8 cellular contexts compared by ENCODE assay signal in the genomic region with DNA sequence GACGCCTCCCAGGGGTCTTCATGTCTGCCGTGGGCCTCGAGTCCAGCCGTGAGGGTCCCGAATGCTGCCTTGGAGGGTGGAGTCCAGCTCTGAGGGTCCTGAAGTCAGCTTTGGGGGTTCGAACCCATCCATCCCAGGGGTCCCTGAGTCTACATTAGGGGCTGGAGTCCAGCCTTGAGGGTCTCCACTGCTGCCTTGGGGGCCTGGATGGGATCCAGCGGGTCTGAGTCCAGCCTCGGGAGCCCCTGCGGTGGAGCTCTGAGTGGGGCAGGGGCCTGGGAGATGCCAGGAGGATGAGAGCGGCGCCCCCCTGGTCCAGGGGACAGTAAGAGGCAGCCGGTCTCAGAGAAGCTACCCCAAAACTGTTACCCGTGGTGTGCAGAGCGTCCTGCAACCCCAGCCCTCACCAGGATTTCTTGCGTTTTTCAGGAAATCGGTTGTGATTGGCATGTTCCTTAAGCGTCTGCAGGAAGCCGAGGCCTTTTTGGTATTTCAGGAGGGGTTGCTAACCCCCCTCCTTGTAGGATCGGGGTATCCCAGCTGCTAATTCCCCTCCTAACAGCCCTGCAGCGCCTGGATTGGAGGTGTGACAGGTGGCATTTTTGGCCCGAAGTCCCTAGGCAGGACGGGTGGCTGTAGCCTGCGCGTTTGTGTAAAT. TPM values are rescaled to one million over a fixed set of nuclear protein-coding genes. Genes with fewer than 3 reads are reported as not detected.
DNase-seq lines count a peak whose midpoint lies in the region; ATAC-seq and TF ChIP-seq lines count a peak whose summit lies in the region.

No MANE protein-coding gene starts in this region.

- no peak for TF ChIP-seq POLR2A in lower leg skin (IDR thresholded peaks at IDR 0.05)
- no peak for TF ChIP-seq POLR2A in tibial nerve (IDR thresholded peaks at IDR 0.05)

- POLR2A ChIA-PET in SK-N-SH (lab: Yijun Ruan, JAX), result no interaction called here

- H3K4me1 ChIP-seq in SK-N-SH (ENCODE audit: control insufficient read depth in 1 of 2, insufficient read depth in 2 of 2, low read depth in 1 of 2, low read length in 1 of 2) (peaks cover 5 to 13% of the 10 kb centered on the region in 2 experiments; a peak in 2 of 4 replicates), tibial nerve (peaks cover 0 to 32% (median 13%) of the 10 kb centered on the region in 4 donors)

- no peaks in the 10 kb centered on the region for H3K9me3 ChIP-seq in SK-N-SH
- no peaks in the 10 kb centered on the region for H3K9me3 ChIP-seq in tibial nerve

- DNase-seq in SK-N-SH, result no peak
- no peak for DNase-seq in brain microvascular endothelial cell
- DNase-seq in lower leg skin (ENCODE audit: low spot score in 2 of 2), result peak in 1 of 2 donors; percentile 89
- no peak for DNase-seq in tibial nerve (ENCODE audit: low spot score in 2 of 2)
- no peak for DNase-seq in globus pallidus (ENCODE audit: low spot score)
- no peak for DNase-seq in middle frontal gyrus (ENCODE audit: extremely low spot score, low spot score)

- TF ChIP-seq CTCF in SK-N-SH (IDR thresholded peaks at IDR 0.05) (no peak), brain microvascular endothelial cell (IDR thresholded peaks at IDR 0.05; ENCODE audit: low read depth, low read length, missing control alignments) (no peak), lower leg skin (IDR thresholded peaks at IDR 0.05) (no peak), tibial nerve (IDR thresholded peaks at IDR 0.05) (no peak)

- H3K27me3 ChIP-seq in SK-N-SH (ENCODE audit: insufficient read depth), result no peaks in the 10 kb centered on the region
- H3K27me3 ChIP-seq in brain microvascular endothelial cell (replicated peaks), result no peaks in the 10 kb centered on the region
- H3K27me3 ChIP-seq in tibial nerve, result peaks cover 0 to 10% of the 10 kb centered on the region in 2 donors

- ATAC-seq in SK-N-SH treated with all-trans-retinoic acid at 6 μM for 48 hours (no peak), GM18502 (IDR thresholded peaks at IDR 0.05; ENCODE audit: poor library complexity, unreplicated experiment) (no peak)

- H3K9ac ChIP-seq in SK-N-SH, result peak overlapping the region; percentile 90

- TF ChIP-seq RAD21 in SK-N-SH (IDR thresholded peaks at IDR 0.05; ENCODE audit: low read length), result no peak

- WGBS in SK-N-SH (ENCODE audit: low lambda C conversion rate), result 62% methylated on average over 12 of the region's 24 CpGs
- 5 to 7% methylated on average over 19 to 22 of the region's 24 CpGs for WGBS in lower leg skin, 2 donors
- WGBS in tibial nerve, 2 donors, result 4% methylated on average over 16 to 17 of the region's 24 CpGs

- no peaks in the 10 kb centered on the region for H3K9me2 ChIP-seq in SK-N-SH

- no peak overlapping the region for H2AFZ ChIP-seq in SK-N-SH (ENCODE audit: low read depth)

- peaks cover 16% of the 10 kb centered on the region; the same call in 1 of the 2 replicates for H3K79me2 ChIP-seq in SK-N-SH (ENCODE audit: insufficient read depth)

- intact Hi-C loops in lower leg skin (cut with DNase I; ENCODE audit: low total_unique reads), result no loop called here

- H3F3A ChIP-seq in SK-N-SH (replicated peaks; ENCODE audit: insufficient read depth), result no peaks in the 10 kb centered on the region

- H3K4me2 ChIP-seq in SK-N-SH, result peak overlapping the region; percentile 98

- no peak overlapping the region for H3K27ac ChIP-seq in SK-N-SH (ENCODE audit: low read depth in 2 of 2, low read length in 1 of 2)
- peak overlapping the region; percentile 90 for H3K27ac ChIP-seq in brain microvascular endothelial cell
- peak overlapping the region in 3 of 4 donors; percentile 80 to 94 (median 91) for H3K27ac ChIP-seq in tibial nerve

- H4K20me1 ChIP-seq in SK-N-SH (ENCODE audit: insufficient read depth), result 0 out of 2 replicates have a peak, but pooled peaks cover 8% of the 10 kb centered on the region

- H3K4me3 ChIP-seq in SK-N-SH (ENCODE audit: low read depth in 2 of 2, low read length in 1 of 2), result peak overlapping the region; percentile 85 to 90
- H3K4me3 ChIP-seq in brain microvascular endothelial cell (ENCODE audit: low read depth, low read length), result peak overlapping the region; percentile 95
- H3K4me3 ChIP-seq in lower leg skin (ENCODE audit: low read depth, poor library complexity, severe bottlenecking), result peak overlapping the region; percentile 92
- peak overlapping the region; percentile 73 to 99 (median 94) for H3K4me3 ChIP-seq in tibial nerve

- TF ChIP-seq EP300 in SK-N-SH (IDR thresholded peaks at IDR 0.05; ENCODE audit: borderline replicate concordance in 1 of 2, low read depth in 1 of 2, low read length in 1 of 2) (no peak), tibial nerve (IDR thresholded peaks at IDR 0.05) (no peak)

- in situ Hi-C loops in brain microvascular endothelial cell (cut with HindIII; ENCODE audit: low pct_ligation_motif_present, low sequenced_read_pairs), result no loop called here

- CTCF ChIA-PET in SK-N-SH (lab: Yijun Ruan, JAX), result no interaction called here

- H3K36me3 ChIP-seq in SK-N-SH (replicated peaks in 1 of 2; ENCODE audit: control insufficient read depth in 1 of 2, insufficient read depth in 2 of 2, low read length in 1 of 2) (peaks cover 0 to 2% of the 10 kb centered on the region in 2 experiments), brain microvascular endothelial cell (replicated peaks) (peaks cover 3% of the 10 kb centered on the region), tibial nerve (peaks cover 0 to 12% (median 0%) of the 10 kb centered on the region in 3 donors)

TF ChIP-seq in SK-N-SH, 30 proteins besides CTCF, POLR2A, EP300 and RAD21 (continues in another document):
- TF ChIP-seq, protein P1, sequence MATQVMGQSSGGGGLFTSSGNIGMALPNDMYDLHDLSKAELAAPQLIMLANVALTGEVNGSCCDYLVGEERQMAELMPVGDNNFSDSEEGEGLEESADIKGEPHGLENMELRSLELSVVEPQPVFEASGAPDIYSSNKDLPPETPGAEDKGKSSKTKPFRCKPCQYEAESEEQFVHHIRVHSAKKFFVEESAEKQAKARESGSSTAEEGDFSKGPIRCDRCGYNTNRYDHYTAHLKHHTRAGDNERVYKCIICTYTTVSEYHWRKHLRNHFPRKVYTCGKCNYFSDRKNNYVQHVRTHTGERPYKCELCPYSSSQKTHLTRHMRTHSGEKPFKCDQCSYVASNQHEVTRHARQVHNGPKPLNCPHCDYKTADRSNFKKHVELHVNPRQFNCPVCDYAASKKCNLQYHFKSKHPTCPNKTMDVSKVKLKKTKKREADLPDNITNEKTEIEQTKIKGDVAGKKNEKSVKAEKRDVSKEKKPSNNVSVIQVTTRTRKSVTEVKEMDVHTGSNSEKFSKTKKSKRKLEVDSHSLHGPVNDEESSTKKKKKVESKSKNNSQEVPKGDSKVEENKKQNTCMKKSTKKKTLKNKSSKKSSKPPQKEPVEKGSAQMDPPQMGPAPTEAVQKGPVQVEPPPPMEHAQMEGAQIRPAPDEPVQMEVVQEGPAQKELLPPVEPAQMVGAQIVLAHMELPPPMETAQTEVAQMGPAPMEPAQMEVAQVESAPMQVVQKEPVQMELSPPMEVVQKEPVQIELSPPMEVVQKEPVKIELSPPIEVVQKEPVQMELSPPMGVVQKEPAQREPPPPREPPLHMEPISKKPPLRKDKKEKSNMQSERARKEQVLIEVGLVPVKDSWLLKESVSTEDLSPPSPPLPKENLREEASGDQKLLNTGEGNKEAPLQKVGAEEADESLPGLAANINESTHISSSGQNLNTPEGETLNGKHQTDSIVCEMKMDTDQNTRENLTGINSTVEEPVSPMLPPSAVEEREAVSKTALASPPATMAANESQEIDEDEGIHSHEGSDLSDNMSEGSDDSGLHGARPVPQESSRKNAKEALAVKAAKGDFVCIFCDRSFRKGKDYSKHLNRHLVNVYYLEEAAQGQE (IDR thresholded peaks at IDR 0.05; ENCODE audit: low read depth, low read length), result no peak
- TF ChIP-seq FOXJ3 (CRISPR knock-in tag; IDR thresholded peaks at IDR 0.05), result no peak
- TF ChIP-seq MEF2A (IDR thresholded peaks at IDR 0.05; ENCODE audit: borderline replicate concordance, low read depth), result no peak

TF ChIP-seq in SK-N-SH treated with all-trans-retinoic acid at 6 μM for 48 hours, 23 proteins besides CTCF, POLR2A, EP300 and RAD21:
- TF ChIP-seq ESRRG (CRISPR knock-in tag; IDR thresholded peaks at IDR 0.05) (no peak), OSR1 (CRISPR knock-in tag; IDR thresholded peaks at IDR 0.05) (no peak), SNAI2 (CRISPR knock-in tag; IDR thresholded peaks at IDR 0.05) (no peak), ZNF565 (CRISPR knock-in tag; conservative IDR thresholded peaks at IDR 0.05; ENCODE audit: low read depth) (no peak), ZNF8 (CRISPR knock-in tag; IDR thresholded peaks at IDR 0.05) (no peak), PPARA (CRISPR knock-in tag; IDR thresholded peaks at IDR 0.05; ENCODE audit: borderline replicate concordance) (no peak)

RNA-seq across cellular contexts. Expression of a gene that starts 1.7 kb away (rescaled TPM):
- 39.8 and 47.3 TPM in 2 replicates for polyA plus RNA-seq in SK-N-SH (2012; rRNA removed)
- polyA plus RNA-seq in SK-N-SH (2012; cell fraction: cytosol; rRNA removed), result 19.6 and 31.2 TPM in 2 replicates
- 39.2 and 49.4 TPM in 2 replicates for polyA plus RNA-seq in SK-N-SH (2012; cell fraction: nucleus; rRNA removed)
- total RNA-seq in lower leg skin (10 to 100 TPM; 35.9 to 53.4 (median 48.2) TPM), tibial nerve (10 to 100 TPM; 39.3 to 84.1 (median 56.3) TPM)

RNA-seq across cellular contexts. Expression of a gene that starts 39.1 kb away (rescaled TPM):
- polyA plus RNA-seq in SK-N-SH (2012; rRNA removed), result 14.8 and 15.1 TPM in 2 replicates
- polyA plus RNA-seq in SK-N-SH (2012; cell fraction: cytosol; rRNA removed), result 5.5 and 10.5 TPM in 2 replicates
- 56.7 and 65.6 TPM in 2 replicates for polyA plus RNA-seq in SK-N-SH (2012; cell fraction: nucleus; rRNA removed)
- total RNA-seq in lower leg skin, result 100 to 1,000 TPM in 1 of 4 donors, 10 to 100 TPM in 3; 64.1 to 111 (median 71.9) TPM
- total RNA-seq in tibial nerve, result 10 to 100 TPM in 2 of 4 donors, 1 to 10 TPM in 2; 5.7 to 18.8 (median 9.2) TPM

Comparison
In these comparisons a context has a peak if more than half of its experiments do, and no peak if none do; other contexts are left out.
1. H3K27ac ChIP-seq: peak in brain microvascular endothelial cell (single experiment) and tibial nerve (3 of 4); none in SK-N-SH (0 of 2).
2. Peak in every context shown above with its lines, with median percentiles within 50 percentile points of each other: H3K4me3 ChIP-seq.